ENCODE assay signal across 10 cellular contexts in the genomic region with DNA sequence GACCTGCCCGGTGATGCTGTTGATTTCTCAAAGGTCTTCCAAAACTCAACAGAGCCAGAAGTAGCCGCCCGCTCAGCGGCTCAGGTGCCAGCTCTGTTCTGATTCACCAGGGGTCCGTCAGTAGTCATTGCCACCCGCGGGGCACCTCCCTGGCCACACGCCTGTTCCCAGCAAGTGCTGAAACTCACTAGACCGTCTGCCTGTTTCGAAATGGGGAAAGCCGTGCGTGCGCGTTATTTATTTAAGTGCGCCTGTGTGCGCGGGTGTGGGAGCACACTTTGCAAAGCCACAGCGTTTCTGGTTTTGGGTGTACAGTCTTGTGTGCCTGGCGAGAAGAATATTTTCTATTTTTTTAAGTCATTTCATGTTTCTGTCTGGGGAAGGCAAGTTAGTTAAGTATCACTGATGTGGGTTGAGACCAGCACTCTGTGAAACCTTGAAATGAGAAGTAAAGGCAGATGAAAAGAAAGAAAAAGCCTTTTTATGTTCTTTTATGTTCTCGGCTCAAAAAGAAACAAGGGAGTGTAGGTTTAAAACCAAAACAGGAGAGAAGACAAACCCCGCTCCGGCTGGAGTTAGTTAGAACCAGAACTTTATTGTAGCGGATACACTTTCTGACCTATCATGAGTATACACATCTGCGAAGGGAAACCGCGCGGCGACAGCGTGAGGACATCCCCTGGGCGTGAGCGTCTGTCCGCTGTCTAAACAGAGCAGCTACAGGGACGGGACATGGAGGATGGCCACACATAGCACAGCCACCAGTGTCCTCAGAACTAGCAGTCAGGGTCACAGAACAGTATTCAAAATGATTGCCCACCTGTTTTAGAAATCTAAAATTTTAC.
DNase-seq lines count a peak whose midpoint lies in the region; ATAC-seq lines count a peak whose summit lies in the region.
"Had no signal": no experiment of that assay in that cellular context is flagged by ENCODE, and none has a peak within 500 bp of the region (broad histone marks: within the 10 kb centered on the region; RNA-seq: fewer than 3 reads in every experiment).

No MANE protein-coding gene starts in this region.

- no peak overlapping the region for H2AK5ac ChIP-seq in mesenchymal stem cell (ENCODE audit: low read length, severe bottlenecking)

- H3K9me3 Mint-ChIP-seq in T-cell: no peaks in the 10 kb centered on the region
- H3K9me3 Mint-ChIP-seq in activated T-cell treated with anti-CD3 and anti-CD28 coated beads, Interleukin-2, amount 50 U/mL, for 4 hours: no peaks in the 10 kb centered on the region
- H3K9me3 Mint-ChIP-seq in stimulated activated naive B cell treated with anti-CD40 and anti-IgM and Interleukin-4, amounts not matched to agents 10 μg/mL and 1 μg/mL and 100 μg/mL, for 72 hours: peaks cover 0 to under 1% of the 10 kb centered on the region in 2 donors

- H2BK5ac ChIP-seq in mesenchymal stem cell (ENCODE audit: low read depth, low read length, poor library complexity, severe bottlenecking): no peak overlapping the region

- H2BK120ac ChIP-seq in mesenchymal stem cell (ENCODE audit: low read depth, low read length): no peak overlapping the region

- H3K27ac Mint-ChIP-seq in T-cell: peak overlapping the region; percentile 97 to 98
- peak overlapping the region; percentile 86 for H3K27ac Mint-ChIP-seq in stimulated activated naive B cell treated with anti-CD40 and anti-IgM and Interleukin-4, amounts not matched to agents 10 μg/mL and 1 μg/mL and 100 μg/mL, for 72 hours

- no peak overlapping the region for H4K91ac ChIP-seq in mesenchymal stem cell (ENCODE audit: low read length)

- DNase-seq in T-cell: peak in 31 of 34 experiments; percentile 40 to 80 (median 58)
- DNase-seq in activated T-cell treated with anti-CD3 and anti-CD28 coated beads, Interleukin-2, amount 50 U/mL, for 4 hours: peak; percentile 43
- no peak for DNase-seq in stimulated activated naive B cell treated with anti-CD40 and anti-IgM and Interleukin-4, amounts not matched to agents 10 μg/mL and 1 μg/mL and 100 μg/mL, for 72 hours
- DNase-seq in mesenchymal stem cell: no peak
- DNase-seq in NCI-H2196 treated with DMSO at 0.1 percent for 48 hours (lab: John Stamatoyannopoulos, UW; ENCODE audit: unreplicated experiment): no peak
- DNase-seq in NCI-H146 (lab: John Stamatoyannopoulos, UW): no peak
- DNase-seq: NCI-H1092, OCI-M1, ovary had no signal

- no peak overlapping the region for H2AFZ ChIP-seq in mesenchymal stem cell (ENCODE audit: low read depth, low read length)

- H3K14ac ChIP-seq in mesenchymal stem cell (ENCODE audit: low read length in 2 of 2): no peak overlapping the region

- peaks cover 26% of the 10 kb centered on the region for H3K79me1 ChIP-seq in mesenchymal stem cell (replicated peaks; ENCODE audit: low read length, poor library complexity, severe bottlenecking)

- no peak overlapping the region for H3K23ac ChIP-seq in mesenchymal stem cell (ENCODE audit: low read length in 2 of 2)

- no peak overlapping the region for H3K18ac ChIP-seq in mesenchymal stem cell (ENCODE audit: low read depth in 1 of 2, low read length in 2 of 2)

- peaks cover 58% of the 10 kb centered on the region for H3K36me3 Mint-ChIP-seq in T-cell
- peaks cover 49% of the 10 kb centered on the region for H3K36me3 Mint-ChIP-seq in activated T-cell treated with anti-CD3 and anti-CD28 coated beads, Interleukin-2, amount 50 U/mL, for 4 hours (ENCODE audit: insufficient read depth)
- H3K36me3 Mint-ChIP-seq in stimulated activated naive B cell treated with anti-CD40 and anti-IgM and Interleukin-4, amounts not matched to agents 10 μg/mL and 1 μg/mL and 100 μg/mL, for 72 hours: peaks cover 74 to 86% of the 10 kb centered on the region in 2 donors

- H3K4me1 ChIP-seq in mesenchymal stem cell (ENCODE audit: control insufficient read depth, insufficient read depth, low read depth, low read length): peaks cover 30% of the 10 kb centered on the region

- no peak overlapping the region for H3K4me2 ChIP-seq in mesenchymal stem cell (ENCODE audit: low read length, poor library complexity, severe bottlenecking)

- peaks cover 69 to 78% of the 10 kb centered on the region in 2 experiments for H3K36me3 ChIP-seq in mesenchymal stem cell (ENCODE audit: control insufficient read depth in 1 of 2, insufficient read depth in 2 of 2, low read depth in 1 of 2, low read length in 2 of 2)
- H3K36me3 ChIP-seq: ovary had no signal

- H3K4ac ChIP-seq in mesenchymal stem cell (ENCODE audit: low read depth in 1 of 2, low read length in 2 of 2): no peak overlapping the region

- H3K4me3 ChIP-seq in mesenchymal stem cell (ENCODE audit: insufficient read depth in 1 of 2, low read depth in 1 of 2, low read length in 2 of 2): no peak overlapping the region
- H3K4me3 ChIP-seq: ovary had no signal

- no peak overlapping the region for H2BK12ac ChIP-seq in mesenchymal stem cell (ENCODE audit: low read length in 2 of 2)

- no peak overlapping the region for H3K27ac ChIP-seq in mesenchymal stem cell (ENCODE audit: low read length, poor library complexity, severe bottlenecking)
- H3K27ac ChIP-seq: ovary had no signal

- no peak overlapping the region for H2BK15ac ChIP-seq in mesenchymal stem cell (ENCODE audit: low read depth, poor library complexity, severe bottlenecking)

- no peak overlapping the region for H4K8ac ChIP-seq in mesenchymal stem cell (ENCODE audit: low read length)

- WGBS in mesenchymal stem cell: 96% methylated on average over 32 of the region's 33 CpGs

- ATAC-seq in T-cell (replicated peaks in 1 of 4) (peak; percentile 59 to 84 (median 70)), esophagus mucosa (peak; percentile 50)
- peak; percentile 74 for ATAC-seq in activated T-cell treated with anti-CD3 and anti-CD28 coated beads, Interleukin-2, amount 50 U/mL, for 4 hours
- ATAC-seq in stimulated activated naive B cell treated with anti-CD40 and anti-IgM and Interleukin-4, amounts not matched to agents 10 μg/mL and 1 μg/mL and 100 μg/mL, for 72 hours (replicated peaks): no peak

- peaks cover 4% of the 10 kb centered on the region for H3K9me3 ChIP-seq in mesenchymal stem cell (ENCODE audit: control insufficient read depth, low read length)
- H3K9me3 ChIP-seq: ovary had no signal

- POLR2A ChIA-PET in T-cell (lab: Charles Lee): interaction anchor here in 1 of 2 donors (0.6 kb wide), 1 partner anchor 174 kb away, joined by 3 read pairs; no protein-coding TSS in a partner anchor

- no peak overlapping the region for H3K9ac ChIP-seq in mesenchymal stem cell (ENCODE audit: low read length)

- CTCF ChIA-PET in T-cell (lab: Charles Lee): no interaction called here

- H3K4me1 Mint-ChIP-seq in T-cell: peaks cover 81 to 87% (median 82%) of the 10 kb centered on the region in 3 donors
- peaks cover 60% of the 10 kb centered on the region for H3K4me1 Mint-ChIP-seq in activated T-cell treated with anti-CD3 and anti-CD28 coated beads, Interleukin-2, amount 50 U/mL, for 4 hours (ENCODE audit: low read depth)
- H3K4me1 Mint-ChIP-seq in stimulated activated naive B cell treated with anti-CD40 and anti-IgM and Interleukin-4, amounts not matched to agents 10 μg/mL and 1 μg/mL and 100 μg/mL, for 72 hours: peaks cover 39 to 65% of the 10 kb centered on the region in 2 donors

- H3K27me3 Mint-ChIP-seq in T-cell: no peaks in the 10 kb centered on the region
- H3K27me3 Mint-ChIP-seq in activated T-cell treated with anti-CD3 and anti-CD28 coated beads, Interleukin-2, amount 50 U/mL, for 4 hours (ENCODE audit: low read depth): no peaks in the 10 kb centered on the region
- H3K27me3 Mint-ChIP-seq in stimulated activated naive B cell treated with anti-CD40 and anti-IgM and Interleukin-4, amounts not matched to agents 10 μg/mL and 1 μg/mL and 100 μg/mL, for 72 hours: no peaks in the 10 kb centered on the region

- no peaks in the 10 kb centered on the region for H3K27me3 ChIP-seq in mesenchymal stem cell (ENCODE audit: control insufficient read depth in 1 of 2, insufficient read depth in 1 of 2, low read length in 2 of 2)
- H3K27me3 ChIP-seq: ovary had no signal

- peak overlapping the region; percentile 76 to 80 (median 79) for H3K4me3 Mint-ChIP-seq in T-cell
- peak overlapping the region; percentile 71 for H3K4me3 Mint-ChIP-seq in activated T-cell treated with anti-CD3 and anti-CD28 coated beads, Interleukin-2, amount 50 U/mL, for 4 hours
- H3K4me3 Mint-ChIP-seq in stimulated activated naive B cell treated with anti-CD40 and anti-IgM and Interleukin-4, amounts not matched to agents 10 μg/mL and 1 μg/mL and 100 μg/mL, for 72 hours: no peak overlapping the region

Comparison
In these comparisons a context has a peak if more than half of its experiments do, and no peak if none do; other contexts are left out.
1. ATAC-seq: peak in T-cell (4 of 4), activated T-cell treated with anti-CD3 and anti-CD28 coated beads, Interleukin-2, amount 50 U/mL, for 4 hours (2 of 2) and esophagus mucosa (single experiment); none in stimulated activated naive B cell treated with anti-CD40 and anti-IgM and Interleukin-4, amounts not matched to agents 10 μg/mL and 1 μg/mL and 100 μg/mL, for 72 hours (0 of 2).
2. DNase-seq: peak in T-cell (31 of 34) and activated T-cell treated with anti-CD3 and anti-CD28 coated beads, Interleukin-2, amount 50 U/mL, for 4 hours (single experiment); none in stimulated activated naive B cell treated with anti-CD40 and anti-IgM and Interleukin-4, amounts not matched to agents 10 μg/mL and 1 μg/mL and 100 μg/mL, for 72 hours (single experiment), mesenchymal stem cell (single experiment), NCI-H2196 treated with DMSO at 0.1 percent for 48 hours (single experiment) and NCI-H146 (single experiment).
3. H3K4me3 Mint-ChIP-seq: peak in T-cell (3 of 3) and activated T-cell treated with anti-CD3 and anti-CD28 coated beads, Interleukin-2, amount 50 U/mL, for 4 hours (single experiment); none in stimulated activated naive B cell treated with anti-CD40 and anti-IgM and Interleukin-4, amounts not matched to agents 10 μg/mL and 1 μg/mL and 100 μg/mL, for 72 hours (0 of 2).